ENCODE assay signal across 1 cellular context in genomic region chr4:4248036-4248884, GRCh38.
A peak's percentile ranks its signal among the peaks of the same experiment; 100 is the strongest.
TF ChIP-seq lines count a peak whose summit lies in the region.

Gene TMEM128, minus strand, starts transcription at chr4:4248223. Its CDS starts 21 bp downstream, at chr4:4248202.

TF ChIP-seq in K562, 482 proteins besides CTCF, POLR2A, EP300 and RAD21 (continued from another document and continues in another):
- TF ChIP-seq, protein P1, sequence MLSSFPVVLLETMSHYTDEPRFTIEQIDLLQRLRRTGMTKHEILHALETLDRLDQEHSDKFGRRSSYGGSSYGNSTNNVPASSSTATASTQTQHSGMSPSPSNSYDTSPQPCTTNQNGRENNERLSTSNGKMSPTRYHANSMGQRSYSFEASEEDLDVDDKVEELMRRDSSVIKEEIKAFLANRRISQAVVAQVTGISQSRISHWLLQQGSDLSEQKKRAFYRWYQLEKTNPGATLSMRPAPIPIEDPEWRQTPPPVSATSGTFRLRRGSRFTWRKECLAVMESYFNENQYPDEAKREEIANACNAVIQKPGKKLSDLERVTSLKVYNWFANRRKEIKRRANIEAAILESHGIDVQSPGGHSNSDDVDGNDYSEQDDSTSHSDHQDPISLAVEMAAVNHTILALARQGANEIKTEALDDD (IDR thresholded peaks at IDR 0.05): no peak
- TF ChIP-seq RBM22 (IDR thresholded peaks at IDR 0.05; ENCODE audit: low read depth, low read length, poor library complexity, severe bottlenecking): no peak
- no peak for TF ChIP-seq BMI1 (IDR thresholded peaks at IDR 0.05; ENCODE audit: low read length)
- no peak for TF ChIP-seq ZNF431 (CRISPR knock-in tag; IDR thresholded peaks at IDR 0.05)
- TF ChIP-seq ZBTB12 (CRISPR knock-in tag; IDR thresholded peaks at IDR 0.05): peak; percentile 92
- no peak for TF ChIP-seq SMC3 (conservative IDR thresholded peaks at IDR 0.05; ENCODE audit: insufficient read depth, low read depth, low read length)
- TF ChIP-seq GTF2F1 (IDR thresholded peaks at IDR 0.05; ENCODE audit: low read depth, low read length): 0 out of 2 replicates have a peak, but pooled peaks have one; percentile 31
- no peak for TF ChIP-seq ZNF561 (CRISPR knock-in tag; conservative IDR thresholded peaks at IDR 0.05)
- TF ChIP-seq CLOCK (CRISPR knock-in tag; IDR thresholded peaks at IDR 0.05; ENCODE audit: borderline replicate concordance): no peak
- TF ChIP-seq PTRF (tag; IDR thresholded peaks at IDR 0.05): no peak
- TF ChIP-seq, protein P2, sequence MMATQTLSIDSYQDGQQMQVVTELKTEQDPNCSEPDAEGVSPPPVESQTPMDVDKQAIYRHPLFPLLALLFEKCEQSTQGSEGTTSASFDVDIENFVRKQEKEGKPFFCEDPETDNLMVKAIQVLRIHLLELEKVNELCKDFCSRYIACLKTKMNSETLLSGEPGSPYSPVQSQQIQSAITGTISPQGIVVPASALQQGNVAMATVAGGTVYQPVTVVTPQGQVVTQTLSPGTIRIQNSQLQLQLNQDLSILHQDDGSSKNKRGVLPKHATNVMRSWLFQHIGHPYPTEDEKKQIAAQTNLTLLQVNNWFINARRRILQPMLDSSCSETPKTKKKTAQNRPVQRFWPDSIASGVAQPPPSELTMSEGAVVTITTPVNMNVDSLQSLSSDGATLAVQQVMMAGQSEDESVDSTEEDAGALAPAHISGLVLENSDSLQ (IDR thresholded peaks at IDR 0.05): peak; percentile 57
- no peak for TF ChIP-seq ZNF699 (CRISPR knock-in tag; IDR thresholded peaks at IDR 0.05; ENCODE audit: insufficient replicate concordance)
- TF ChIP-seq ARID3A (IDR thresholded peaks at IDR 0.05; ENCODE audit: borderline replicate concordance, low read depth, low read length): no peak
- TF ChIP-seq REST (CRISPR knock-in tag; IDR thresholded peaks at IDR 0.05; ENCODE audit: low read depth): no peak
- no peak for TF ChIP-seq BRF2 (IDR thresholded peaks at IDR 0.05; ENCODE audit: borderline replicate concordance, insufficient read depth, insufficient read length)
- TF ChIP-seq ZNF407 (IDR thresholded peaks at IDR 0.05; ENCODE audit: low read depth): peak; percentile 92
- no peak for TF ChIP-seq ZBTB26 (CRISPR knock-in tag; IDR thresholded peaks at IDR 0.05)
- TF ChIP-seq ZNF282 (CRISPR knock-in tag; IDR thresholded peaks at IDR 0.05): no peak
- TF ChIP-seq PPARD (CRISPR knock-in tag; IDR thresholded peaks at IDR 0.05): no peak
- TF ChIP-seq HNRNPK (IDR thresholded peaks at IDR 0.05; ENCODE audit: low read depth, low read length, poor library complexity, severe bottlenecking): no peak
- TF ChIP-seq, protein P3, sequence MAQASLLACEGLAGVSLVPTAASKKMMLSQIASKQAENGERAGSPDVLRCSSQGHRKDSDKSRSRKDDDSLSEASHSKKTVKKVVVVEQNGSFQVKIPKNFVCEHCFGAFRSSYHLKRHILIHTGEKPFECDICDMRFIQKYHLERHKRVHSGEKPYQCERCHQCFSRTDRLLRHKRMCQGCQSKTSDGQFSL (CRISPR knock-in tag; IDR thresholded peaks at IDR 0.05): no peak
- TF ChIP-seq, protein P3 (tag; IDR thresholded peaks at IDR 0.05): no peak
- no peak for TF ChIP-seq ZNF217 (CRISPR knock-in tag; IDR thresholded peaks at IDR 0.05)
- no peak for TF ChIP-seq ASH1L (IDR thresholded peaks at IDR 0.05; ENCODE audit: borderline replicate concordance, low read depth, partially characterized antibody)
- TF ChIP-seq RFX1 (IDR thresholded peaks at IDR 0.05): no peak
